Comparison of ENCODE assay signal across 8 cellular contexts in the genomic region with DNA sequence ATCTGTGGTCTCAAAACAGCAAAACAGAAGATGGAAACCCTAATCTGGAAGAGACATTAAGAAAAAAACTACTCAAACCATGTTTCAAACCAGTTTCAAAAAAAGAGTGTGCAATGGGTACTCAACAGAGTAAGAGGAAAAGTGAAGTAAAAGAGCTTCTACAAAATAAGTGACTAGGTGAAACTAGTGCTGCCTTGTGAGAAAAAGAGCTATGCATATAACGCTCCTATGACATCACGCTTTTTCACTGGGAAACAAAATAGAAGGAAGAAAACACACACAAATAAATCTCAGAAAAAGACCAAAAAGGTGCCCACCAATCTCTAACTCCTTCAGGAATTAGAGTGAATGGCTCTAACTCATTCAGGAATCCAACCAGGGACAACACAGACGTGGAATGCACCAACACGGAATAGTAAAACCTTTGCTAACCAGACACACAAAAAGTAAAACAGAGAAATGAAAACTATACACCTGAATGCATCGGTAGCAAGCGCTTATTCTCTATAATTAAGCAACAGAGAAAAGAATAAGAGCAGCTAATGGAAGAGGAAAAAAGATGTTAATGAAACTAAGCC. TPM values are rescaled to one million over a fixed set of nuclear protein-coding genes. Genes with fewer than 3 reads are reported as not detected.
DNase-seq lines count a peak whose midpoint lies in the region; ATAC-seq, FAIRE-seq and TF ChIP-seq lines count a peak whose summit lies in the region.

No MANE protein-coding gene starts in this region.

- H3K4me3 ChIP-seq in HL-60 (replicated peaks; ENCODE audit: insufficient read depth, low read length) (peak overlapping the region; percentile 98), mononuclear cell (ENCODE audit: low read length) (peak overlapping the region; percentile 76)

- H3K27me3 ChIP-seq in HL-60 (ENCODE audit: insufficient read depth, poor library complexity, severe bottlenecking) (no peaks in the 10 kb centered on the region), mononuclear cell (ENCODE audit: insufficient read depth, low read length) (no peaks in the 10 kb centered on the region)

- H3K27ac ChIP-seq in HL-60 (replicated peaks), result peak overlapping the region; percentile 74

- peak overlapping the region; percentile 93 to 97 (median 97) for H3K4me3 Mint-ChIP-seq in brain

- no peaks in the 10 kb centered on the region for H3K9me3 ChIP-seq in mononuclear cell (ENCODE audit: low read depth, low read length)

- FAIRE-seq in RCC 7860 (lab: Jason Lieb, UNC), result no peak

- H3K4me1 ChIP-seq in mononuclear cell (ENCODE audit: insufficient read depth, low read length), result peaks cover 21% of the 10 kb centered on the region

- peaks cover 71% of the 10 kb centered on the region for H3K4me1 Mint-ChIP-seq in brain

- peaks cover 0 to 3% (median 0%) of the 10 kb centered on the region in 5 experiments for H3K9me3 Mint-ChIP-seq in brain

- H3K27me3 Mint-ChIP-seq in brain, result peaks cover 15% of the 10 kb centered on the region

- ATAC-seq in esophagus mucosa, result no peak
- ATAC-seq in omental fat pad (ENCODE audit: low FRiP score), result no peak
- ATAC-seq in HG03432 (IDR thresholded peaks at IDR 0.05; ENCODE audit: unreplicated experiment), result no peak

- in situ Hi-C loops in GM13977 (cut with MboI; ENCODE audit: low pct_unique_long_range_greater_than_20kb, low sequenced_read_pairs, unreplicated experiment), result loop anchor here (25.0 kb wide), 1 partner anchor 404 kb away; a partner anchor contains a TSS

- H3K27ac Mint-ChIP-seq in brain, result peak overlapping the region; percentile 92 to 97 (median 95)

- TF ChIP-seq CTCF in GM13977 (IDR thresholded peaks at IDR 0.05; ENCODE audit: extremely low read depth, insufficient read depth, missing control alignments) (no peak), HL-60 (IDR thresholded peaks at IDR 0.05; ENCODE audit: insufficient read depth, low read length) (no peak), brain (conservative IDR thresholded peaks at IDR 0.05) (no peak), omental fat pad (IDR thresholded peaks at IDR 0.05) (no peak)

- peak; percentile 50 for DNase-seq in GM13977 (ENCODE audit: low spot score)
- DNase-seq in HL-60 (ENCODE audit: low read depth in 1 of 2, low spot score in 1 of 2), result no peak
- no peak for DNase-seq in omental fat pad (ENCODE audit: low spot score)
- DNase-seq in RCC 7860 (ENCODE audit: low spot score), result no peak

- H3K36me3 Mint-ChIP-seq in brain, result peaks cover 11% of the 10 kb centered on the region

RNA-seq across cellular contexts. Expression of a gene that starts 1.3 kb away (rescaled TPM):
- 44.2 TPM for polyA plus RNA-seq in brain (ENCODE audit: insufficient read depth, low read depth, low replicate concordance)
- total RNA-seq in mononuclear cell (86.7 TPM), esophagus mucosa (20.6 TPM), omental fat pad (10 to 100 TPM; 49.7 to 83.5 (median 56.1) TPM)

RNA-seq across cellular contexts. Expression of a gene that starts 46.8 kb away (rescaled TPM):
- 29.9 TPM for polyA plus RNA-seq in brain (ENCODE audit: insufficient read depth, low read depth, low replicate concordance)
- total RNA-seq in mononuclear cell (0.10 TPM), esophagus mucosa (0.08 TPM), omental fat pad (under 1 TPM; 0.12 to 0.38 (median 0.25) TPM)
